ENCODE assay signal across 19 cellular contexts in the genomic region with DNA sequence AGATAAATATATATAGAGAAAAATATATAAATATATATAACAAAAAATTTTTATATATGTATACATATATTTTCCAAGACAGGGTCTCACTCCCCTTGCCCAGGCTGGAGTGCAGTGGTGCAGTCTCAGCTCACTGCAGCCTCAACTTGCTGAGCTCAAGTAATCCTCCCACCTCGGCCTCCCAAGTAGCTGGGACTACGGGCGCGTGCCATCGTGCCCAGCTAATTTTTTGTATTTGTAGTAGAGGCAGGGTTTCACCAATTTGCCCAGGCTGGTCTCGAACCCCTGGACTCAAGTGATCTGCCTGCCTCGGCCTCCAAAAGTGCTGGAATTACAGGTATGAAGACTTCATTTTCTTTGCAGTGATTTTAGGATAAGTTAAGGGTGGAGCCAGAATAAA. TPM values are rescaled to one million over a fixed set of nuclear protein-coding genes. Genes with fewer than 3 reads are reported as not detected.
A peak's percentile ranks its signal among the peaks of the same experiment; 100 is the strongest.
DNase-seq lines count a peak whose midpoint lies in the region; ATAC-seq lines count a peak whose summit lies in the region.
"Had no signal": no experiment of that assay in that cellular context is flagged by ENCODE, and none has a peak within 500 bp of the region (broad histone marks: within the 10 kb centered on the region; RNA-seq: fewer than 3 reads in every experiment).

No MANE protein-coding gene starts in this region.

- DNase-seq in activated CD8-positive, alpha-beta memory T cell treated with anti-CD3 and anti-CD28 coated beads for 24 hours: peak; percentile 19
- DNase-seq in activated CD8-positive, alpha-beta memory T cell treated with anti-CD3 and anti-CD28 coated beads, Interleukin-2, amount 50 U/mL, for 48 hours: no peak
- DNase-seq in left lobe of liver (ENCODE audit: low spot score) (peak; percentile 24), islet precursor cell (no peak), AML-193 (lab: John Stamatoyannopoulos, UW) (no peak)
- DNase-seq: BE2C; C1 segment of cervical spinal cord; CD4-positive, alpha-beta memory T cell; CD4-positive, CD25-positive, alpha-beta regulatory T cell; CD8-positive, alpha-beta memory T cell; COR-L47; DMS 273 treated with DMSO at 0.1 percent for 48 hours; DMS153; DMS53; DMS79; DND-41; EL; GDM1 had no signal

- no peak for ATAC-seq in left lobe of liver
- ATAC-seq: GM12878 had no signal

RNA-seq across cellular contexts. Expression of a gene that starts 38.9 kb away (rescaled TPM):
- 1.1 TPM for total RNA-seq in left lobe of liver
- total RNA-seq: CD4-positive, alpha-beta memory T cell had no signal

RNA-seq across cellular contexts. Expression of a gene that starts 47.9 kb away (rescaled TPM):
- total RNA-seq in left lobe of liver: 0.75 TPM
- total RNA-seq: CD4-positive, alpha-beta memory T cell; CD8-positive, alpha-beta memory T cell had no signal

Comparison
In these comparisons a context has a peak if more than half of its experiments do, and no peak if none do; other contexts are left out.
1. DNase-seq: peak in activated CD8-positive, alpha-beta memory T cell treated with anti-CD3 and anti-CD28 coated beads for 24 hours (single experiment) and left lobe of liver (single experiment); none in activated CD8-positive, alpha-beta memory T cell treated with anti-CD3 and anti-CD28 coated beads, Interleukin-2, amount 50 U/mL, for 48 hours (single experiment), islet precursor cell (single experiment) and AML-193 (0 of 2).